ENCODE assay signal across 8 cellular contexts in the genomic region with DNA sequence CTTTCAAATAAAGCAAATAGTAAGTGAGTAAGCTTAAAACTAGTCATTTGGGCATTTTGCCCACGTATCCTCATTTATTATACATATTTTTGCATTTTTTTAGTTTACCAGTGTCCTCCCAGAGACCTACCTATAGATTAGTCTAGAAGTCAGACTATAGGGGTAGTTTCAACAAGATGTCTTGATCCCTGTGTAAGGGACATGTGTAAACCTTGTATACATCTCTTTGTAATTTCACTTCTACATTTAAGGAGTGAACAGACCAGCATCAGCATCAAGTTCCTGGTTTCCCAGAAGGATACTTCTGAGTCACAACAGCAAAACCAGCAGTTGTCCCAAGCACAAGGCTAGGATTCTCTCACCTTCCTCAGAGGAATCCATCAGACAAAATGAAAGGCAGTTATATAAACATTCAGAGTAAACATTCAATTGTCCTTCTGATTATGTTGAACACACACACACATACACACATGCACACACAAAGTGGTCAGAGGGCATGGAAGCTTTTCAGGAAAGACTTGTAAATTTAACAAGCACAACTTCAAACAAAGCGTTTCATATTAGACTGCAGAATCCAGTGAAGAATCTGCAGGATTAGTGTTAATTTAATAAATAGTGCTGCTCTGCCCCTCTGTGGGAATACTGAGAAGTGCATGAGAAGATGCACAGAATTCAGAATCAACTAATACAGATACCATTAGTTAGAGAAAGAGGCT. TPM values are rescaled to one million over a fixed set of nuclear protein-coding genes. Genes with fewer than 3 reads are reported as not detected.
A peak's percentile ranks its signal among the peaks of the same experiment; 100 is the strongest.
DNase-seq lines count a peak whose midpoint lies in the region; ATAC-seq and TF ChIP-seq lines count a peak whose summit lies in the region.

No MANE protein-coding gene starts in this region.

- H3K4me3 ChIP-seq in colonic mucosa (no peak overlapping the region), lung (no peak overlapping the region), uterus (no peak overlapping the region)

- WGBS in lung, 2 donors, result 41 to 53% methylated on average over 2 of the region's 2 CpGs

- H3K9ac ChIP-seq in colonic mucosa (ENCODE audit: low read depth in 2 of 2, low read length in 2 of 2), result no peak overlapping the region

- POLR2A ChIA-PET in RWPE1 (lab: Yijun Ruan, JAX; ENCODE audit: low non-redundant PET), result no interaction called here

- H3K4me3 Mint-ChIP-seq in activated naive CD4-positive, alpha-beta T cell treated with anti-CD3 and anti-CD28 coated beads for 36 hours, result no peak overlapping the region

- CTCF ChIA-PET in activated naive CD4-positive, alpha-beta T cell treated with anti-CD3 and anti-CD28 coated beads for 36 hours (lab: Charles Lee), result interaction anchor here (0.8 to 3.0 kb wide), 3 partner anchors 40 to 238 kb away, joined by 3 to 17 read pairs (median 3); no protein-coding TSS in a partner anchor
- CTCF ChIA-PET in RWPE1 (lab: Yijun Ruan, JAX), result interaction anchor here (0.6 to 1.5 kb wide), 4 partner anchors 9 to 1339 kb away, joined by 3 read pairs; no protein-coding TSS in a partner anchor

- intact Hi-C loops in activated naive CD4-positive, alpha-beta T cell treated with anti-CD3 and anti-CD28 coated beads for 36 hours (cut with micrococcal nuclease), result loop anchor here (1.0 to 5.0 kb wide), 7 partner anchors 92 to 1338 kb away; partner anchors contain the start of gene CHSY3
- intact Hi-C loops in colonic mucosa (cut with DNase I) (loop anchor here (2.0 kb wide), 1 partner anchor 239 kb away; no protein-coding TSS in a partner anchor), uterus (cut with DNase I; ENCODE audit: low total_unique reads) (no loop called here)

- no peaks in the 10 kb centered on the region for H3K4me1 ChIP-seq in colonic mucosa
- H3K4me1 ChIP-seq in lung (ENCODE audit: control insufficient read depth in 2 of 2, insufficient read depth in 2 of 2, low read length in 2 of 2), result peaks cover 0 to 3% of the 10 kb centered on the region in 2 donors
- no peaks in the 10 kb centered on the region for H3K4me1 ChIP-seq in uterus

- TF ChIP-seq POLR2A in uterus (IDR thresholded peaks at IDR 0.05), result no peak

- TF ChIP-seq CTCF in RWPE1 (conservative IDR thresholded peaks at IDR 0.05; ENCODE audit: low read depth) (peak; percentile 89), colonic mucosa (IDR thresholded peaks at IDR 0.05) (peak; percentile 61), lung (IDR thresholded peaks at IDR 0.05; ENCODE audit: control extremely low read depth, extremely low read depth) (peak; percentile 52), uterus (IDR thresholded peaks at IDR 0.05) (peak; percentile 50 to 70 (median 64))

- H3K27ac ChIP-seq in RWPE1, result no peak overlapping the region
- H3K27ac ChIP-seq in colonic mucosa, result no peak overlapping the region
- H3K27ac ChIP-seq in lung (ENCODE audit: low read depth in 1 of 2, low read length in 1 of 2), result no peak overlapping the region
- no peak overlapping the region for H3K27ac ChIP-seq in uterus

- H3K9me3 ChIP-seq in colonic mucosa (no peaks in the 10 kb centered on the region), lung (ENCODE audit: control insufficient read depth in 2 of 2, insufficient read depth in 1 of 2, low read length in 1 of 2) (no peaks in the 10 kb centered on the region), uterus (no peaks in the 10 kb centered on the region)

- H3K4me1 Mint-ChIP-seq in activated naive CD4-positive, alpha-beta T cell treated with anti-CD3 and anti-CD28 coated beads for 36 hours (ENCODE audit: low read depth), result peaks cover 6% of the 10 kb centered on the region

- no peaks in the 10 kb centered on the region for H3K27me3 Mint-ChIP-seq in activated naive CD4-positive, alpha-beta T cell treated with anti-CD3 and anti-CD28 coated beads for 36 hours (ENCODE audit: low read depth)

- peak; percentile 54 for DNase-seq in activated naive CD4-positive, alpha-beta T cell treated with anti-CD3 and anti-CD28 coated beads for 36 hours
- no peak for DNase-seq in activated naive CD4-positive, alpha-beta T cell treated with Interleukin-2 at 50 U/mL for 16 hours
- DNase-seq in RWPE1 (ENCODE audit: low spot score), result peak; percentile 67
- peak; percentile 38 for DNase-seq in colonic mucosa
- DNase-seq in lung (ENCODE audit: low spot score), result no peak
- DNase-seq in uterus, result no peak

- H3K27me3 ChIP-seq in colonic mucosa (no peaks in the 10 kb centered on the region), lung (ENCODE audit: control insufficient read depth, insufficient read depth) (no peaks in the 10 kb centered on the region), uterus (no peaks in the 10 kb centered on the region)

- H3K9me3 Mint-ChIP-seq in activated naive CD4-positive, alpha-beta T cell treated with anti-CD3 and anti-CD28 coated beads for 36 hours, result no peaks in the 10 kb centered on the region

- H3K36me3 ChIP-seq in colonic mucosa (no peaks in the 10 kb centered on the region), lung (ENCODE audit: control insufficient read depth in 2 of 2, insufficient read depth in 2 of 2, low read length in 2 of 2) (no peaks in the 10 kb centered on the region), uterus (no peaks in the 10 kb centered on the region)

- H3K27ac Mint-ChIP-seq in activated naive CD4-positive, alpha-beta T cell treated with anti-CD3 and anti-CD28 coated beads for 36 hours, result no peak overlapping the region

- ATAC-seq in GM21423 (IDR thresholded peaks at IDR 0.05; ENCODE audit: unreplicated experiment) (peak; percentile 85), HG03565 (IDR thresholded peaks at IDR 0.05; ENCODE audit: unreplicated experiment) (peak; percentile 93), lung (ENCODE audit: insufficient read depth, low FRiP score) (no peak)

- no peaks in the 10 kb centered on the region for H3K36me3 Mint-ChIP-seq in activated naive CD4-positive, alpha-beta T cell treated with anti-CD3 and anti-CD28 coated beads for 36 hours (ENCODE audit: low read depth)

RNA-seq across cellular contexts. Expression of gene HINT1, which starts 55.4 kb away (rescaled TPM):
- total RNA-seq in activated naive CD4-positive, alpha-beta T cell treated with anti-CD3 and anti-CD28 coated beads for 36 hours, result 100 to 1,000 TPM; 372 to 379 TPM
- 100 to 1,000 TPM; 269 to 288 TPM for total RNA-seq in colonic mucosa
- total RNA-seq in lung, result 100 to 1,000 TPM; 125 to 149 TPM
- polyA plus RNA-seq in lung, result 100 to 1,000 TPM; 215 to 259 TPM
- total RNA-seq in uterus, result 100 to 1,000 TPM in 3 of 4 donors, 10 to 100 TPM in 1; 86.1 to 683 (median 196) TPM

Comparison
In these comparisons a context has a peak if more than half of its experiments do, and no peak if none do; other contexts are left out.
1. DNase-seq: peak in activated naive CD4-positive, alpha-beta T cell treated with anti-CD3 and anti-CD28 coated beads for 36 hours (single experiment), RWPE1 (single experiment) and colonic mucosa (single experiment); none in activated naive CD4-positive, alpha-beta T cell treated with Interleukin-2 at 50 U/mL for 16 hours (single experiment), lung (single experiment) and uterus (0 of 2).
2. Peak in every context shown above with its lines, with median percentiles within 50 percentile points of each other: CTCF ChIP-seq.